ENCODE assay signal across 9 cellular contexts in genomic region chr6:27146706-27147507, GRCh38.
DNase-seq lines count a peak whose midpoint lies in the region; ATAC-seq and TF ChIP-seq lines count a peak whose summit lies in the region.
"Had no signal": no experiment of that assay in that cellular context is flagged by ENCODE, and none has a peak within 500 bp of the region (broad histone marks: within the 10 kb centered on the region; RNA-seq: fewer than 3 reads in every experiment).

No MANE protein-coding gene starts in this region.

- DNase-seq in CD14-positive monocyte (ENCODE audit: low spot score) (peak; percentile 82), NCI-H510A treated with DMSO at 0.1 percent for 48 hours (lab: John Stamatoyannopoulos, UW) (peak; percentile 98), left lung (peak; percentile 86 to 88)
- peak; percentile 85 for DNase-seq in activated CD4-positive, alpha-beta T cell treated with anti-CD3 and anti-CD28 coated beads for 48 hours
- peak; percentile 62 for DNase-seq in stimulated activated CD4-positive, alpha-beta T cell treated with anti-CD3 and anti-CD28 coated beads, Interleukin-2, amount 100 ng/mL, for 4 hours (ENCODE audit: low read depth)

- intact Hi-C loops in CD14-positive monocyte (cut with micrococcal nuclease) (loop anchor here (2.0 to 10.0 kb wide), 2 partner anchors 14 to 552 kb away; partner anchors contain the start of gene ABT1 (in 1 of the 2)), left lung (cut with DNase I) (loop anchor here in 1 of 2 donors (10.0 kb wide), 1 partner anchor 748 kb away; a partner anchor contains a TSS)

- H3K27ac Mint-ChIP-seq in CD14-positive monocyte, result no peak overlapping the region
- H3K27ac Mint-ChIP-seq: dendritic cell treated with granulocyte-macrophage colony-stimulating factor and Interleukin-4, amounts not matched to agents 40 ng/mL and 50 ng/mL, for 4 days had no signal

- ATAC-seq in GM19324 (IDR thresholded peaks at IDR 0.05; ENCODE audit: low FRiP score, unreplicated experiment) (peak; percentile 87), HG03439 (IDR thresholded peaks at IDR 0.05; ENCODE audit: unreplicated experiment) (peak; percentile 80), left lung (peak; percentile 93)

- peaks cover 6% of the 10 kb centered on the region for H3K4me1 Mint-ChIP-seq in CD14-positive monocyte

- no peak overlapping the region for H3K4me3 Mint-ChIP-seq in CD14-positive monocyte
- H3K4me3 Mint-ChIP-seq: dendritic cell treated with granulocyte-macrophage colony-stimulating factor and Interleukin-4, amounts not matched to agents 40 ng/mL and 50 ng/mL, for 4 days had no signal

- peaks cover 0 to 3% of the 10 kb centered on the region in 2 donors for H3K4me1 ChIP-seq in duodenal mucosa (ENCODE audit: control insufficient read depth in 1 of 2, insufficient read depth in 2 of 2, low read length in 2 of 2)
- H3K4me1 ChIP-seq in left lung, result peaks cover 9 to 27% of the 10 kb centered on the region in 2 donors

- no peaks in the 10 kb centered on the region for H3K27me3 ChIP-seq in duodenal mucosa (ENCODE audit: control insufficient read depth in 1 of 2, insufficient read depth in 2 of 2, low read length in 2 of 2)
- no peaks in the 10 kb centered on the region for H3K27me3 ChIP-seq in left lung

- H3K9me3 ChIP-seq in duodenal mucosa (ENCODE audit: control insufficient read depth in 1 of 2, low read length in 2 of 2) (no peaks in the 10 kb centered on the region), left lung (no peaks in the 10 kb centered on the region)

- peaks cover 0 to 2% (median 0%) of the 10 kb centered on the region in 3 donors for H3K27me3 Mint-ChIP-seq in CD14-positive monocyte (ENCODE audit: low read depth in 3 of 3)
- H3K27me3 Mint-ChIP-seq: dendritic cell treated with granulocyte-macrophage colony-stimulating factor and Interleukin-4, amounts not matched to agents 40 ng/mL and 50 ng/mL, for 4 days had no signal

- TF ChIP-seq CTCF in CD14-positive monocyte (IDR thresholded peaks at IDR 0.05), result no peak
- TF ChIP-seq CTCF in left lung (IDR thresholded peaks at IDR 0.05), result no peak

- peaks cover 0 to 1% (median 0%) of the 10 kb centered on the region in 7 donors for H3K9me3 Mint-ChIP-seq in CD14-positive monocyte
- H3K9me3 Mint-ChIP-seq: dendritic cell treated with granulocyte-macrophage colony-stimulating factor and Interleukin-4, amounts not matched to agents 40 ng/mL and 50 ng/mL, for 4 days had no signal

- H3K9ac ChIP-seq in duodenal mucosa (ENCODE audit: low read depth in 1 of 2, low read length in 2 of 2), result peak overlapping the region; percentile 90 to 91

- peak overlapping the region; percentile 83 to 88 for H3K4me3 ChIP-seq in duodenal mucosa (ENCODE audit: low read depth in 1 of 2, low read length in 2 of 2)
- peak overlapping the region; percentile 56 to 58 for H3K4me3 ChIP-seq in left lung

- H3K36me3 Mint-ChIP-seq in CD14-positive monocyte, result peaks cover 5 to 12% of the 10 kb centered on the region in 2 donors

- H3K36me3 ChIP-seq in duodenal mucosa (ENCODE audit: control insufficient read depth in 1 of 2, insufficient read depth in 2 of 2, low read length in 2 of 2), result no peaks in the 10 kb centered on the region
- peaks cover 0 to 4% of the 10 kb centered on the region in 2 donors for H3K36me3 ChIP-seq in left lung

- H3K27ac ChIP-seq in duodenal mucosa (ENCODE audit: low read depth, low read length), result peak overlapping the region; percentile 92
- peak overlapping the region; percentile 93 to 98 for H3K27ac ChIP-seq in left lung

Comparison
In these comparisons a context has a peak if more than half of its experiments do, and no peak if none do; other contexts are left out.
1. Peak in every context shown above with its lines: DNase-seq, ATAC-seq, H3K4me3 ChIP-seq and H3K27ac ChIP-seq.